22 cellular contexts compared by ENCODE assay signal in the genomic region with DNA sequence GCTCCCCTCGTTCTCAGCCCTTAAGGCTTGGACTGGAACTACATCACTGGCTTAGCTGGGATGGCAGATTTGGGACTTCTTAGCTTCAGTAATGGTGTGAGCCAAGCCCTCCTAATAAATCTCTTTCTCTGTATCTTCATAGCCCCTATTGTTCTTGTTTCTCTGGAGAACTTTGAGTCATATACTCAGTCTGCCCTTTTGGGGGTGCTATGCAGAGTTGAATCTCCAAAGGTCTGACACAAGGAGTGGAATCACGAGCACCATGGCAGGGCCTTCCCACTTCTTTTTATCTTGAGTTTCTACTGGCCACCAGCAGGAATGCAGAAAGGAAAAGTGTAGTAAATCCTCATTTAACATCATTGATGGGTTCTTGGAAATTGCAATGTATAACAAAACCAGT. TPM values are rescaled to one million over a fixed set of nuclear protein-coding genes. Genes with fewer than 3 reads are reported as not detected.
"Had no signal": no experiment of that assay in that cellular context is flagged by ENCODE, and none has a peak within 500 bp of the region (broad histone marks: within the 10 kb centered on the region; RNA-seq: fewer than 3 reads in every experiment).

No MANE protein-coding gene starts in this region.

- H3K4me1 ChIP-seq: adrenal gland, left ventricle myocardium inferior, stomach, transverse colon had no signal

- H3K9me3 ChIP-seq: adrenal gland, esophagus squamous epithelium, left ventricle myocardium inferior, mucosa of descending colon, SK-N-SH, stomach, suprapubic skin, transverse colon had no signal

- H3K4me3 ChIP-seq: adrenal gland, esophagus squamous epithelium, left ventricle myocardium inferior, lung, mucosa of descending colon, skin epidermis, stomach, suprapubic skin, transverse colon had no signal

- H3K4me2 ChIP-seq: SK-N-SH had no signal

- H3K4me3 Mint-ChIP-seq: activated B cell treated with CpG ODN at 0.5 μM for 24 hours; activated naive CD8-positive, alpha-beta T cell treated with anti-CD3 and anti-CD28 coated beads for 36 hours; natural killer cell treated with Interleukin-12 subunit alpha and Interleukin-12 subunit beta and Interleukin-15 and Interleukin-18, amount 100 ng/mL, for 72 hours; stimulated activated naive B cell treated with anti-CD40 and anti-IgM and Interleukin-4, amounts not matched to agents 10 μg/mL and 1 μg/mL and 100 μg/mL, for 72 hours; T-helper 17 cell had no signal

- H3K36me3 ChIP-seq: adrenal gland, brain microvascular endothelial cell, esophagus squamous epithelium, left ventricle myocardium inferior, stomach, suprapubic skin, transverse colon had no signal

- H3K27me3 ChIP-seq: brain microvascular endothelial cell, esophagus squamous epithelium, suprapubic skin had no signal

- H3K4me1 Mint-ChIP-seq: activated B cell treated with CpG ODN at 0.5 μM for 24 hours; stimulated activated naive B cell treated with anti-CD40 and anti-IgM and Interleukin-4, amounts not matched to agents 10 μg/mL and 1 μg/mL and 100 μg/mL, for 72 hours; T-helper 17 cell had no signal

- H3K36me3 Mint-ChIP-seq: activated naive CD8-positive, alpha-beta T cell treated with anti-CD3 and anti-CD28 coated beads for 36 hours; natural killer cell treated with Interleukin-12 subunit alpha and Interleukin-12 subunit beta and Interleukin-15 and Interleukin-18, amount 100 ng/mL, for 72 hours; stimulated activated naive B cell treated with anti-CD40 and anti-IgM and Interleukin-4, amounts not matched to agents 10 μg/mL and 1 μg/mL and 100 μg/mL, for 72 hours had no signal

- ATAC-seq: mucosa of descending colon; natural killer cell treated with Interleukin-12 subunit alpha and Interleukin-12 subunit beta and Interleukin-15 and Interleukin-18, amount 100 ng/mL, for 72 hours; sciatic nerve; stimulated activated naive B cell treated with anti-CD40 and anti-IgM and Interleukin-4, amounts not matched to agents 10 μg/mL and 1 μg/mL and 100 μg/mL, for 72 hours; T-helper 17 cell had no signal

- H3K9me3 Mint-ChIP-seq: activated B cell treated with CpG ODN at 0.5 μM for 24 hours; activated naive CD8-positive, alpha-beta T cell treated with anti-CD3 and anti-CD28 coated beads for 36 hours; natural killer cell treated with Interleukin-12 subunit alpha and Interleukin-12 subunit beta and Interleukin-15 and Interleukin-18, amount 100 ng/mL, for 72 hours; stimulated activated naive B cell treated with anti-CD40 and anti-IgM and Interleukin-4, amounts not matched to agents 10 μg/mL and 1 μg/mL and 100 μg/mL, for 72 hours had no signal

- H3K27ac ChIP-seq: adrenal gland, brain microvascular endothelial cell, esophagus squamous epithelium, left ventricle myocardium inferior, skin epidermis, stomach, suprapubic skin, transverse colon had no signal

- H3K27ac Mint-ChIP-seq: activated B cell treated with CpG ODN at 0.5 μM for 24 hours; activated naive CD8-positive, alpha-beta T cell treated with anti-CD3 and anti-CD28 coated beads for 36 hours; natural killer cell treated with Interleukin-12 subunit alpha and Interleukin-12 subunit beta and Interleukin-15 and Interleukin-18, amount 100 ng/mL, for 72 hours; stimulated activated naive B cell treated with anti-CD40 and anti-IgM and Interleukin-4, amounts not matched to agents 10 μg/mL and 1 μg/mL and 100 μg/mL, for 72 hours; T-helper 17 cell had no signal

- DNase-seq: activated B cell treated with CpG ODN at 0.5 μM for 24 hours; activated CD4-positive, alpha-beta T cell treated with anti-CD3 and anti-CD28 coated beads, Interleukin-2, amount 50 U/mL, for 4 hours; activated effector memory CD4-positive, alpha-beta T cell treated with Interleukin-2 at 50 U/mL for 16 hours; activated naive CD4-positive, alpha-beta T cell treated with Interleukin-2 at 50 U/mL for 16 hours; activated naive CD8-positive, alpha-beta T cell treated with anti-CD3 and anti-CD28 coated beads for 36 hours; activated T-cell treated with anti-CD3 and anti-CD28 coated beads for 4 hours; adrenal gland; brain microvascular endothelial cell; esophagus squamous epithelium; left ventricle myocardium inferior; mucosa of descending colon; SK-N-SH; stimulated activated CD4-positive, alpha-beta T cell treated with anti-CD3 and anti-CD28 coated beads, Interleukin-4, amount 100 ng/mL, for 24 hours; stimulated activated naive B cell treated with anti-CD40 and anti-IgM and Interleukin-4, amounts not matched to agents 10 μg/mL and 1 μg/mL and 100 μg/mL, for 72 hours; stomach; T-helper 17 cell; transverse colon had no signal

- H3K9ac ChIP-seq: SK-N-SH had no signal

- H3K9me2 ChIP-seq: SK-N-SH had no signal

- H3K27me3 Mint-ChIP-seq: activated naive CD8-positive, alpha-beta T cell treated with anti-CD3 and anti-CD28 coated beads for 36 hours had no signal

RNA-seq across cellular contexts. Expression of a gene that starts 13.3 kb away (rescaled TPM):
- polyA plus RNA-seq: SK-N-SH had no signal
